In the genomic region with DNA sequence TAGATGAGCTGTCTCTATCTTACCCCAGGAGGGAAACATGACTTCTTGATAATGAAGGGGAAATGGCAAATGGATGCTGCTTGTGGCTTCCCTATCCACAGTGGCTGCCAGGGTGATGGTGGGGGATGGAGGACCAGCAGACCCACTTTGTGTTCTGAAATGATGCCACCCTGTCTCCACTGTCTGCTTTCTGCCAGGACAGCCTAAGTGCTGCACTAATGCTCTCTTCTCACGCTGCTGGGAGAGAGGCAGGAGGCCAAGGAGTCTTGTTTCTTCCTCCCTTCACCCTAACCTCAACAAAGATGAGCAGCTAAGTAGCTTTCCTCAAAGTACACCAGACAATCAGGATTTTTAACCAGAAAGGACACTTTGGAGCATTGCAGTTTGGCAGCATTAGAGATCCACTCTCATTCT, we compare ENCODE assay signal across 1 cellular context.
TF ChIP-seq lines count a peak whose summit lies in the region.

No MANE protein-coding gene starts in this region.

TF ChIP-seq in neural cell, 6 proteins besides CTCF, POLR2A, EP300 and RAD21 (continued from another document):
- TF ChIP-seq, protein P1, sequence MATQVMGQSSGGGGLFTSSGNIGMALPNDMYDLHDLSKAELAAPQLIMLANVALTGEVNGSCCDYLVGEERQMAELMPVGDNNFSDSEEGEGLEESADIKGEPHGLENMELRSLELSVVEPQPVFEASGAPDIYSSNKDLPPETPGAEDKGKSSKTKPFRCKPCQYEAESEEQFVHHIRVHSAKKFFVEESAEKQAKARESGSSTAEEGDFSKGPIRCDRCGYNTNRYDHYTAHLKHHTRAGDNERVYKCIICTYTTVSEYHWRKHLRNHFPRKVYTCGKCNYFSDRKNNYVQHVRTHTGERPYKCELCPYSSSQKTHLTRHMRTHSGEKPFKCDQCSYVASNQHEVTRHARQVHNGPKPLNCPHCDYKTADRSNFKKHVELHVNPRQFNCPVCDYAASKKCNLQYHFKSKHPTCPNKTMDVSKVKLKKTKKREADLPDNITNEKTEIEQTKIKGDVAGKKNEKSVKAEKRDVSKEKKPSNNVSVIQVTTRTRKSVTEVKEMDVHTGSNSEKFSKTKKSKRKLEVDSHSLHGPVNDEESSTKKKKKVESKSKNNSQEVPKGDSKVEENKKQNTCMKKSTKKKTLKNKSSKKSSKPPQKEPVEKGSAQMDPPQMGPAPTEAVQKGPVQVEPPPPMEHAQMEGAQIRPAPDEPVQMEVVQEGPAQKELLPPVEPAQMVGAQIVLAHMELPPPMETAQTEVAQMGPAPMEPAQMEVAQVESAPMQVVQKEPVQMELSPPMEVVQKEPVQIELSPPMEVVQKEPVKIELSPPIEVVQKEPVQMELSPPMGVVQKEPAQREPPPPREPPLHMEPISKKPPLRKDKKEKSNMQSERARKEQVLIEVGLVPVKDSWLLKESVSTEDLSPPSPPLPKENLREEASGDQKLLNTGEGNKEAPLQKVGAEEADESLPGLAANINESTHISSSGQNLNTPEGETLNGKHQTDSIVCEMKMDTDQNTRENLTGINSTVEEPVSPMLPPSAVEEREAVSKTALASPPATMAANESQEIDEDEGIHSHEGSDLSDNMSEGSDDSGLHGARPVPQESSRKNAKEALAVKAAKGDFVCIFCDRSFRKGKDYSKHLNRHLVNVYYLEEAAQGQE (IDR thresholded peaks at IDR 0.05; ENCODE audit: borderline replicate concordance), result no peak
- TF ChIP-seq SMC3 (conservative IDR thresholded peaks at IDR 0.05; ENCODE audit: poor library complexity) (no peak), POLR2AphosphoS5 (IDR thresholded peaks at IDR 0.05) (no peak), TAF1 (IDR thresholded peaks at IDR 0.05; ENCODE audit: low read depth) (no peak), MXI1 (conservative IDR thresholded peaks at IDR 0.05; ENCODE audit: poor library complexity, severe bottlenecking) (no peak)
